23 cellular contexts compared by ENCODE assay signal in the genomic region with DNA sequence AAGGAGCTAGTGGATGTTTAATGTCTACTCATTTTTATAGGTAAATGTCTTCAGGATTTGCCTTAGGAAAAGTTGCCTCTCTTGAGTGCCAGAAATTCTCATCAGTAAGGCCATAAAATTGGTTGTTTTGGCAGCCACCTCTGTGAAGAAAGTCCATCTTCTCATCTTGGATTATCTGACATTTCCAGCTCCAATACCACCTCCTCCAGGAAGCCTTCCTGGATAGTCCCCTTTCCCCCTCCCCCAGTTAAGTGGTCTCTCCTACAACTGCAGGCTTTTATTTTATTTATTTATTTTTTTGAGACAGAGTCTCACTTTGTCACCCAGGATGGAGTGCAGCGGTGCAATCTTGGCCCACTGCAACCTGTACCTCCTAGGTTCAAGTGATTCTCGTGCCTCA.
"Had no signal": no experiment of that assay in that cellular context is flagged by ENCODE, and none has a peak within 500 bp of the region (broad histone marks: within the 10 kb centered on the region; RNA-seq: fewer than 3 reads in every experiment).

No MANE protein-coding gene starts in this region.

- H3K4me2 ChIP-seq: hepatocyte had no signal

- ATAC-seq: gastroesophageal sphincter; heart left ventricle; left colon; left lobe of liver; mucosa of descending colon; naive thymus-derived CD4-positive, alpha-beta T cell had no signal

- DNase-seq: colonic mucosa; dermis blood vessel endothelial cell; effector CD4-positive, alpha-beta T cell; effector memory CD4-positive, alpha-beta T cell; immature natural killer cell; islet precursor cell; kidney glomerular epithelial cell; left colon; left ventricle myocardium inferior; lower lobe of right lung; mesenchymal stem cell; naive thymus-derived CD4-positive, alpha-beta T cell had no signal

- FAIRE-seq: endothelial cell of umbilical vein, frontal cortex, kidney had no signal

- H3K27me3 ChIP-seq: colonic mucosa, dorsolateral prefrontal cortex, hepatocyte had no signal

- H3K9me3 ChIP-seq: colonic mucosa, esophagus muscularis mucosa, gastroesophageal sphincter, heart left ventricle, left ventricle myocardium inferior, lower lobe of right lung, mucosa of descending colon had no signal

- H3K79me2 ChIP-seq: hepatocyte had no signal

- H3K27ac ChIP-seq: colonic mucosa, esophagus muscularis mucosa, foreskin keratinocyte, gastroesophageal sphincter, heart left ventricle, hepatocyte, left ventricle myocardium inferior, lower lobe of right lung had no signal

- H3K4me3 ChIP-seq: colonic mucosa, dorsolateral prefrontal cortex, esophagus muscularis mucosa, gastroesophageal sphincter, heart left ventricle, hepatocyte, left ventricle myocardium inferior, lower lobe of right lung, mucosa of descending colon had no signal

- H3K36me3 ChIP-seq: colonic mucosa, esophagus muscularis mucosa, gastroesophageal sphincter, heart left ventricle, left ventricle myocardium inferior, lower lobe of right lung had no signal

- H2AFZ ChIP-seq: hepatocyte had no signal

- H3K4me1 ChIP-seq: colonic mucosa, foreskin keratinocyte, lower lobe of right lung had no signal
